In the genomic region with DNA sequence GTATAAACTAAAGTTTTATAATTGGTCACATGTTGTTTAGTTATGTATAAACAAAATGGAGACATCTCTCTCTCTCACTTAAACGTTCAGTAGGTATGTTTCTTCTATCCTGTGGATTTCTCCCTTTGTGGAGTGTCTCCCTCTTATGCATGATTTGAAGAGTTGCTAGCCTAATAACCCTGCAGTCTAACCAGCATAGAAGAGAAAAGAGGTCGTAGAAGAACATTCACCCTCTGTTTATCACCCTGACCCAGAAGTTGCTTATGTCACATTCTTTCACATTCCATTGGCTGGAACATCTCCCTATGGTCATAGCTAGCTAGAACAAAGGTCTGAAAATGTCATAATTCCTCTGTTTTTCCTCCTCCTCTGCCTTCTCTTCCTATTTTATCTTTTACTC, we compare ENCODE assay signal across 12 cellular contexts.
DNase-seq lines count a peak whose midpoint lies in the region; TF ChIP-seq lines count a peak whose summit lies in the region.
"Had no signal": no experiment of that assay in that cellular context is flagged by ENCODE, and none has a peak within 500 bp of the region (broad histone marks: within the 10 kb centered on the region; RNA-seq: fewer than 3 reads in every experiment).

No MANE protein-coding gene starts in this region.

- intact Hi-C loops in transverse colon (cut with DNase I; ENCODE audit: low total_unique reads), result no loop called here

- H2AFZ ChIP-seq in neuronal stem cell (ENCODE audit: low read length), result peak overlapping the region; percentile 74
- H2AFZ ChIP-seq: GM23248 had no signal

- no peak overlapping the region for H3K14ac ChIP-seq in neuronal stem cell (ENCODE audit: low read length)

- no peak for TF ChIP-seq EP300 in transverse colon (IDR thresholded peaks at IDR 0.05; ENCODE audit: low read depth)

- H3K4me1 ChIP-seq in neuronal stem cell (ENCODE audit: control insufficient read depth in 2 of 2, insufficient read depth in 1 of 2, low read depth in 1 of 2, low read length in 2 of 2) (peaks cover 0 to 7% of the 10 kb centered on the region in 2 donors), transverse colon (no peaks in the 10 kb centered on the region)
- H3K4me1 ChIP-seq: A549, Caco-2 had no signal

- no peak overlapping the region for H2BK120ac ChIP-seq in neuronal stem cell (ENCODE audit: low read depth, low read length)

- H3K18ac ChIP-seq in neuronal stem cell (ENCODE audit: low read length), result no peak overlapping the region

- no peak for TF ChIP-seq CTCF in transverse colon (IDR thresholded peaks at IDR 0.05)

- H3K9ac ChIP-seq in neuronal stem cell (ENCODE audit: low read depth, low read length, poor library complexity), result no peak overlapping the region
- H3K9ac ChIP-seq: GM23248 had no signal

- no peak overlapping the region for H3K4ac ChIP-seq in neuronal stem cell (ENCODE audit: low read length)

- H4K8ac ChIP-seq in neuronal stem cell (ENCODE audit: low read depth, low read length), result no peak overlapping the region

- H3K4me2 ChIP-seq in neuronal stem cell (ENCODE audit: insufficient read depth, low read length, poor library complexity, severe bottlenecking), result no peak overlapping the region
- H3K4me2 ChIP-seq: A549 had no signal

- H4K91ac ChIP-seq in neuronal stem cell (ENCODE audit: low read depth, low read length, poor library complexity), result no peak overlapping the region

- no peak overlapping the region for H2BK5ac ChIP-seq in neuronal stem cell (ENCODE audit: low read length)

- no peaks in the 10 kb centered on the region for H3K79me1 ChIP-seq in neuronal stem cell (ENCODE audit: low read depth, low read length)

- H3K27me3 ChIP-seq in neuronal stem cell (ENCODE audit: control insufficient read depth in 3 of 3, insufficient read depth in 3 of 3, low read depth in 1 of 3, low read length in 3 of 3) (no peaks in the 10 kb centered on the region), transverse colon (no peaks in the 10 kb centered on the region)

- no peaks in the 10 kb centered on the region for H3K9me3 ChIP-seq in neuronal stem cell (replicated peaks in 1 of 2; ENCODE audit: control insufficient read depth in 2 of 2, insufficient read depth in 1 of 2, low read depth in 1 of 2, low read length in 2 of 2)
- peaks cover 0 to 3% of the 10 kb centered on the region in 2 donors for H3K9me3 ChIP-seq in transverse colon
- H3K9me3 ChIP-seq: A549, Caco-2 had no signal

- in situ Hi-C loops in transverse colon (cut with MboI; ENCODE audit: low pct_ligation_motif_present in 1 of 4, low pct_unique_long_range_greater_than_20kb in 1 of 4, low sequenced_read_pairs in 3 of 4), result no loop called here

- TF ChIP-seq POLR2A in transverse colon (IDR thresholded peaks at IDR 0.05), result no peak

- no peak overlapping the region for H2BK15ac ChIP-seq in neuronal stem cell (ENCODE audit: low read length)

- H2AK5ac ChIP-seq in neuronal stem cell (ENCODE audit: low read depth, low read length), result no peak overlapping the region

- H3K27ac ChIP-seq in neuronal stem cell (replicated peaks; ENCODE audit: low read length), result no peak overlapping the region
- no peak overlapping the region for H3K27ac ChIP-seq in transverse colon
- H3K27ac ChIP-seq: A549, GM23248 had no signal

- H3K23ac ChIP-seq in neuronal stem cell (ENCODE audit: low read depth, low read length, poor library complexity), result no peak overlapping the region

- H3K36me3 ChIP-seq in neuronal stem cell (replicated peaks in 1 of 2; ENCODE audit: control insufficient read depth in 2 of 2, insufficient read depth in 2 of 2, low read length in 2 of 2) (no peaks in the 10 kb centered on the region), transverse colon (no peaks in the 10 kb centered on the region)

- DNase-seq in HuH-7.5 (ENCODE audit: low spot score), result peak; percentile 6
- DNase-seq in OCI-M1 (lab: John Stamatoyannopoulos, UW), result peak; percentile 11
- DNase-seq in foreskin melanocyte, result peak; percentile 22
- no peak for DNase-seq in neuronal stem cell (ENCODE audit: low spot score)
- DNase-seq in AG20443 (ENCODE audit: low spot score), result no peak
- no peak for DNase-seq in transverse colon
- no peak for DNase-seq in CD1c-positive myeloid dendritic cell (ENCODE audit: extremely low spot score)
- DNase-seq: Caco-2; CD8-positive, alpha-beta memory T cell; GM23248; H9 had no signal

- H3K4me3 ChIP-seq in neuronal stem cell (ENCODE audit: low read length in 2 of 2) (no peak overlapping the region), transverse colon (no peak overlapping the region)
- H3K4me3 ChIP-seq: A549, GM23248 had no signal

- no CpG with 5 or more reads among the region's 2 CpGs for WGBS in neuronal stem cell (ENCODE audit: extremely low coverage in 2 of 2, insufficient read length in 2 of 2, insufficient replicate concordance in 1 of 2), 2 donors
- WGBS in transverse colon (ENCODE audit: low coverage in 1 of 2), 2 donors, result 20 to 25% methylated on average over 2 of the region's 2 CpGs

- no peak overlapping the region for H2BK12ac ChIP-seq in neuronal stem cell (ENCODE audit: low read length)

Comparison
In these comparisons a context has a peak if more than half of its experiments do, and no peak if none do; other contexts are left out.
1. DNase-seq: peak in HuH-7.5 (single experiment), OCI-M1 (single experiment) and foreskin melanocyte (single experiment); none in neuronal stem cell (single experiment), AG20443 (single experiment), transverse colon (single experiment) and CD1c-positive myeloid dendritic cell (single experiment).